ENCODE assay signal across 29 cellular contexts in genomic region chr12:100068305-100068704, GRCh38.
"Had no signal": no experiment of that assay in that cellular context is flagged by ENCODE, and none has a peak within 500 bp of the region (broad histone marks: within the 10 kb centered on the region; RNA-seq: fewer than 3 reads in every experiment).

No MANE protein-coding gene starts in this region.

- H3K27ac Mint-ChIP-seq: naive thymus-derived CD4-positive, alpha-beta T cell; natural killer cell; nephron; neural progenitor cell; progenitor cell of endocrine pancreas; stimulated activated memory B cell treated with anti-CD40 and anti-IgM and Interleukin-4, amounts not matched to agents 10 μg/mL and 1 μg/mL and 100 μg/mL, for 72 hours; type B pancreatic cell had no signal

- H2AFZ ChIP-seq: neural progenitor cell, parathyroid adenoma had no signal

- H3K36me3 ChIP-seq: ovary, uterus had no signal

- H3K4me3 ChIP-seq: neural progenitor cell, ovary, psoas muscle, skin epidermis, smooth muscle cell, suprapubic skin, testis, tibial artery, transverse colon, upper lobe of right lung, uterus had no signal

- H3K4me3 Mint-ChIP-seq: naive thymus-derived CD4-positive, alpha-beta T cell; natural killer cell; nephron; neural progenitor cell; stimulated activated memory B cell treated with anti-CD40 and anti-IgM and Interleukin-4, amounts not matched to agents 10 μg/mL and 1 μg/mL and 100 μg/mL, for 72 hours; type B pancreatic cell had no signal

- H3K27me3 ChIP-seq: neural progenitor cell, ovary, suprapubic skin, testis, tibial artery, transverse colon, upper lobe of right lung, uterus had no signal

- H3K9me3 ChIP-seq: ovary, suprapubic skin, testis, uterus had no signal

- H3K27ac ChIP-seq: neural progenitor cell, ovary, parathyroid adenoma, psoas muscle, skin epidermis, suprapubic skin, testis, tibial artery, transverse colon, upper lobe of right lung, uterus had no signal

- H3K4me1 ChIP-seq: neural progenitor cell, parathyroid adenoma, psoas muscle, suprapubic skin, testis, tibial artery, transverse colon, upper lobe of right lung, uterus had no signal

- H3K4me1 Mint-ChIP-seq: nephron; neural progenitor cell; stimulated activated memory B cell treated with anti-CD40 and anti-IgM and Interleukin-4, amounts not matched to agents 10 μg/mL and 1 μg/mL and 100 μg/mL, for 72 hours had no signal

- H3K9ac ChIP-seq: neural progenitor cell, parathyroid adenoma had no signal

- H3K27me3 Mint-ChIP-seq: naive thymus-derived CD4-positive, alpha-beta T cell; progenitor cell of endocrine pancreas; stimulated activated memory B cell treated with anti-CD40 and anti-IgM and Interleukin-4, amounts not matched to agents 10 μg/mL and 1 μg/mL and 100 μg/mL, for 72 hours; type B pancreatic cell had no signal

- H3K4me2 ChIP-seq: neural progenitor cell, smooth muscle cell had no signal

- ATAC-seq: naive thymus-derived CD4-positive, alpha-beta T cell; natural killer cell; psoas muscle; right cardiac atrium; sciatic nerve; stimulated activated memory B cell treated with anti-CD40 and anti-IgM and Interleukin-4, amounts not matched to agents 10 μg/mL and 1 μg/mL and 100 μg/mL, for 72 hours; stimulated activated naive CD8-positive, alpha-beta T cell treated with anti-CD3 and anti-CD28 coated beads, Interleukin-15, Interleukin-2, amounts not matched to agents 100 U/mL and 50 U/mL, for 24 hours; upper lobe of right lung had no signal

- DNase-seq: naive thymus-derived CD4-positive, alpha-beta T cell; natural killer cell; occipital lobe; ovary; posterior cingulate gyrus; psoas muscle; right cardiac atrium; stimulated activated CD4-positive, alpha-beta T cell treated with anti-CD3 and anti-CD28 coated beads, Interleukin-1b, Interleukin-23, amount 100 ng/mL, for 48 hours; stimulated activated CD4-positive, alpha-beta T cell treated with anti-CD3 and anti-CD28 coated beads, Interleukin-4, amount 100 ng/mL, for 1 hour; stimulated activated CD4-positive, alpha-beta T cell treated with anti-CD3 and anti-CD28 coated beads, Interleukin-4, amount 100 ng/mL, for 4 hours; stimulated activated CD8-positive, alpha-beta memory T cell treated with anti-CD3 and anti-CD28 coated beads, Interleukin-4, amount 100 ng/mL, for 48 hours; stimulated activated naive CD4-positive, alpha-beta T cell; stimulated activated naive CD8-positive, alpha-beta T cell treated with anti-CD3 and anti-CD28 coated beads, Interleukin-15, Interleukin-2, amounts not matched to agents 100 U/mL and 50 U/mL, for 24 hours; substantia nigra; testis; tibial artery; transverse colon; upper lobe of right lung; uterus had no signal
